In genomic region chr6:167079853-167080297, GRCh38 we compare ENCODE assay signal across 8 cellular contexts. TPM values are rescaled to one million over a fixed set of nuclear protein-coding genes. Genes with fewer than 3 reads are reported as not detected.
A peak's percentile ranks its signal among the peaks of the same experiment; 100 is the strongest.
DNase-seq lines count a peak whose midpoint lies in the region; ATAC-seq, FAIRE-seq and TF ChIP-seq lines count a peak whose summit lies in the region.

No MANE protein-coding gene starts in this region.

- H3K4me3 ChIP-seq in dorsolateral prefrontal cortex (no peak overlapping the region), breast epithelium (no peak overlapping the region)

- no peaks in the 10 kb centered on the region for H3K9me3 Mint-ChIP-seq in natural killer cell

- H3K27me3 Mint-ChIP-seq in natural killer cell (ENCODE audit: low read depth in 2 of 2): no peaks in the 10 kb centered on the region

- no peaks in the 10 kb centered on the region for H3K9me3 ChIP-seq in breast epithelium

- H3K27ac Mint-ChIP-seq in natural killer cell: no peak overlapping the region

- ATAC-seq in GM18870 (IDR thresholded peaks at IDR 0.05; ENCODE audit: unreplicated experiment) (peak; percentile 98), HG02884 (IDR thresholded peaks at IDR 0.05; ENCODE audit: unreplicated experiment) (peak; percentile 99), natural killer cell (peak in 2 of 3 donors; percentile 40 to 58)

- H3K4me1 Mint-ChIP-seq in natural killer cell: no peaks in the 10 kb centered on the region

- no peak for FAIRE-seq in HTR-8/SVneo (lab: Jason Lieb, UNC)

- H3K4me1 ChIP-seq in breast epithelium: no peaks in the 10 kb centered on the region

- TF ChIP-seq CTCF in natural killer cell (IDR thresholded peaks at IDR 0.05) (no peak), dorsolateral prefrontal cortex (IDR thresholded peaks at IDR 0.05 in 54 of 56, conservative IDR thresholded peaks at IDR 0.05 in 2 of 56; ENCODE audit: low read depth in 1 of 56, partially characterized antibody in 56 of 56) (no peak), breast epithelium (IDR thresholded peaks at IDR 0.05) (no peak)

- H3K36me3 Mint-ChIP-seq in natural killer cell: no peaks in the 10 kb centered on the region

- no peaks in the 10 kb centered on the region for H3K36me3 ChIP-seq in breast epithelium

- intact Hi-C loops in natural killer cell (cut with micrococcal nuclease): no loop called here
- intact Hi-C loops in dorsolateral prefrontal cortex (cut with DNase I): no loop called here
- intact Hi-C loops in breast epithelium (cut with DNase I; ENCODE audit: low total_unique reads): no loop called here

- DNase-seq in T-helper 1 cell (peak in 4 of 5 donors; percentile 31 to 71 (median 34)), natural killer cell (no peak), HTR-8/SVneo (ENCODE audit: insufficient read length, low spot score) (no peak), dorsolateral prefrontal cortex (no peak), T1000 (lab: John Stamatoyannopoulos, UW) (no peak), breast epithelium (ENCODE audit: low spot score in 2 of 2) (no peak)

- TF ChIP-seq POLR2A in breast epithelium (IDR thresholded peaks at IDR 0.05): no peak

- no peak overlapping the region for H3K4me3 Mint-ChIP-seq in natural killer cell

- H3K27me3 ChIP-seq in dorsolateral prefrontal cortex (peaks cover 0 to 2% (median 0%) of the 10 kb centered on the region in 45 donors), breast epithelium (no peaks in the 10 kb centered on the region)

- H3K27ac ChIP-seq in dorsolateral prefrontal cortex (no peak overlapping the region), breast epithelium (no peak overlapping the region)

RNA-seq across cellular contexts. Expression of gene CCR6, which starts 43.0 kb away (rescaled TPM):
- under 1 TPM in 1 of 3 donors, not detected in 2; 0.23 TPM for total RNA-seq in natural killer cell
- total RNA-seq in dorsolateral prefrontal cortex: 1 to 10 TPM in 4 of 120 experiments, under 1 TPM in 24, not detected in 92; 0.10 to 1.3 (median 0.30) TPM
- under 1 TPM in 1 of 3 donors, not detected in 2; 0.73 TPM for total RNA-seq in breast epithelium

Comparison
In these comparisons a context has a peak if more than half of its experiments do, and no peak if none do; other contexts are left out.
1. ATAC-seq: peak in every context shown above with its lines; median percentile 99 in HG02884; 98 in GM18870; 49 in natural killer cell.
2. DNase-seq: peak in T-helper 1 cell (4 of 5); none in natural killer cell (single experiment), HTR-8/SVneo (single experiment), dorsolateral prefrontal cortex (0 of 10), T1000 (single experiment) and breast epithelium (0 of 2).